In genomic region chr1:43691871-43692815, GRCh38 we compare ENCODE assay signal across 31 cellular contexts. TPM values are rescaled to one million over a fixed set of nuclear protein-coding genes. Genes with fewer than 3 reads are reported as not detected.
DNase-seq lines count a peak whose midpoint lies in the region; ATAC-seq and TF ChIP-seq lines count a peak whose summit lies in the region.
"Had no signal": no experiment of that assay in that cellular context is flagged by ENCODE, and none has a peak within 500 bp of the region (broad histone marks: within the 10 kb centered on the region; RNA-seq: fewer than 3 reads in every experiment).

No MANE protein-coding gene starts in this region.

- ATAC-seq in left ventricle myocardium superior: peak; percentile 31
- no peak for ATAC-seq in GM21528 (IDR thresholded peaks at IDR 0.05; ENCODE audit: low FRiP score, unreplicated experiment)
- ATAC-seq: A549, left cardiac atrium, Right ventricle myocardium inferior, SK-N-SH treated with all-trans-retinoic acid at 6 μM for 48 hours, T-helper 17 cell had no signal

- no peak for TF ChIP-seq CTCF in right atrium auricular region (IDR thresholded peaks at IDR 0.05)

- H3K27ac ChIP-seq in right atrium auricular region: no peak overlapping the region
- H3K27ac ChIP-seq: A549, PC-9, suprapubic skin, vagina had no signal

- no peaks in the 10 kb centered on the region for H3K4me1 ChIP-seq in right atrium auricular region
- H3K4me1 ChIP-seq: A549, BE2C, suprapubic skin had no signal

- intact Hi-C loops in left ventricle myocardium superior (cut with micrococcal nuclease): no loop called here
- intact Hi-C loops in head of caudate nucleus (cut with DNase I): no loop called here
- intact Hi-C loops in posterior cingulate gyrus (cut with DNase I): no loop called here

- no peaks in the 10 kb centered on the region for H3K27me3 ChIP-seq in right atrium auricular region
- H3K27me3 ChIP-seq: BE2C, suprapubic skin, vagina had no signal

- no peak overlapping the region for H3K4me3 ChIP-seq in right atrium auricular region
- H3K4me3 ChIP-seq: A549, PC-9, suprapubic skin, vagina had no signal

- peaks cover 99% of the 10 kb centered on the region for H3K36me3 ChIP-seq in right atrium auricular region

- DNase-seq in left ventricle myocardium superior: no peak
- DNase-seq in right atrium auricular region (ENCODE audit: low spot score): no peak
- DNase-seq in head of caudate nucleus: peak in 33 of 42 donors; percentile 20 to 85 (median 49)
- DNase-seq in posterior cingulate gyrus: peak in 9 of 10 donors; percentile 21 to 94 (median 69)
- DNase-seq in NCI-H748 treated with DMSO at 0.1 percent for 48 hours (lab: John Stamatoyannopoulos, UW): no peak
- no peak for DNase-seq in NOMO-1 (lab: John Stamatoyannopoulos, UW; ENCODE audit: unreplicated experiment in 2 of 2)
- DNase-seq in NCI-H2029 treated with DMSO at 0.1 percent for 48 hours (lab: John Stamatoyannopoulos, UW): no peak
- DNase-seq: activated CD4-positive, alpha-beta memory T cell treated with anti-CD3 and anti-CD28 coated beads, Interleukin-2, amount 10 ng/mL, durations not matched to agents 7 days and 5 days; activated CD4-positive, CD25-positive, alpha-beta regulatory T cell treated with anti-CD3 and anti-CD28 coated beads, Interleukin-2, amount 50 U/mL, for 72 hours; BE2C; CD8-positive, alpha-beta memory T cell; DMS 273 treated with DMSO at 0.1 percent for 48 hours; effector CD8-positive, alpha-beta T cell; erythroblast; left cardiac atrium; mammary epithelial cell; NCI-H1694 treated with DMSO at 0.1 percent for 48 hours; NCI-H2171 treated with DMSO at 0.1 percent for 48 hours; NCI-H524; NK-92 treated with Interleukin-12 subunit alpha and Interleukin-12 subunit beta, amount 100 ng/mL, for 24 hours; PC-9; retina; stimulated activated CD4-positive, alpha-beta T cell treated with anti-CD3 and anti-CD28 coated beads, Interleukin-12 subunit alpha, Interleukin-12 subunit beta, amount 100 ng/mL, for 4 hours; stimulated activated CD4-positive, alpha-beta T cell treated with anti-CD3 and anti-CD28 coated beads, Interleukin-4, amount 100 ng/mL, for 1 hour; T-helper 17 cell had no signal

- H3K9me3 ChIP-seq in right atrium auricular region: no peaks in the 10 kb centered on the region
- H3K9me3 ChIP-seq: A549, BE2C, suprapubic skin, vagina had no signal

RNA-seq across cellular contexts. Expression of gene ST3GAL3, which starts 15.2 kb away (rescaled TPM):
- total RNA-seq in left ventricle myocardium superior (24.7 TPM), right atrium auricular region (10 to 100 TPM; 15.5 to 20.6 TPM)

RNA-seq across cellular contexts. Expression of gene KDM4A, which starts 42.2 kb away (rescaled TPM):
- total RNA-seq in left ventricle myocardium superior (17.5 TPM), right atrium auricular region (10 to 100 TPM; 11.8 to 13.4 TPM)

Comparison
In these comparisons a context has a peak if more than half of its experiments do, and no peak if none do; other contexts are left out.
1. DNase-seq: peak in head of caudate nucleus (33 of 42) and posterior cingulate gyrus (9 of 10); none in left ventricle myocardium superior (single experiment), right atrium auricular region (single experiment), NCI-H748 treated with DMSO at 0.1 percent for 48 hours (single experiment), NOMO-1 (0 of 2) and NCI-H2029 treated with DMSO at 0.1 percent for 48 hours (single experiment).